Comparison of ENCODE assay signal across 21 cellular contexts in genomic region chr13:48939728-48940127, GRCh38. TPM values are rescaled to one million over a fixed set of nuclear protein-coding genes. Genes with fewer than 3 reads are reported as not detected.
DNase-seq lines count a peak whose midpoint lies in the region; ATAC-seq, FAIRE-seq and TF ChIP-seq lines count a peak whose summit lies in the region.
"Had no signal": no experiment of that assay in that cellular context is flagged by ENCODE, and none has a peak within 500 bp of the region (broad histone marks: within the 10 kb centered on the region; RNA-seq: fewer than 3 reads in every experiment).

No MANE protein-coding gene starts in this region.

- intact Hi-C loops in activated naive CD4-positive, alpha-beta T cell treated with anti-CD3 and anti-CD28 coated beads for 36 hours (cut with micrococcal nuclease): no loop called here
- intact Hi-C loops in activated CD4-positive, alpha-beta memory T cell treated with anti-CD3 and anti-CD28 coated beads for 36 hours (cut with micrococcal nuclease): no loop called here
- intact Hi-C loops in K562 (cut with micrococcal nuclease) (no loop called here), Caco-2 (cut with micrococcal nuclease; ENCODE audit: unreplicated experiment) (no loop called here)

- H3K4me1 ChIP-seq in K562 (replicated peaks in 1 of 2; ENCODE audit: control insufficient read depth in 2 of 2, insufficient read depth in 2 of 2, low read length in 2 of 2) (peaks cover 0 to 15% of the 10 kb centered on the region in 2 experiments; a peak in 3 of 5 replicates), foreskin keratinocyte (no peaks in the 10 kb centered on the region), Caco-2 (peaks cover 15% of the 10 kb centered on the region)
- H3K4me1 ChIP-seq: A549 had no signal

- TF ChIP-seq EP300 in K562 (IDR thresholded peaks at IDR 0.05; ENCODE audit: low read length): no peak

- BruUV-seq in K562 (replicated peaks; lab: Mats Ljungman, UMichigan): no TSS peak
- BruUV-seq in Caco-2 (replicated peaks; lab: Mats Ljungman, UMichigan): no TSS peak

- no peak overlapping the region for H3K4me2 ChIP-seq in K562 (ENCODE audit: insufficient read depth, low read length)
- H3K4me2 ChIP-seq: A549, GM23338 had no signal

- H3K27ac ChIP-seq in K562 (ENCODE audit: extremely low read depth, low read depth, low read length): no peak overlapping the region
- no peak overlapping the region for H3K27ac ChIP-seq in foreskin keratinocyte
- H3K27ac ChIP-seq: 22Rv1, A549, C4-2B had no signal

- H3K27ac Mint-ChIP-seq in activated naive CD4-positive, alpha-beta T cell treated with anti-CD3 and anti-CD28 coated beads for 36 hours: no peak overlapping the region
- no peak overlapping the region for H3K27ac Mint-ChIP-seq in activated CD4-positive, alpha-beta memory T cell treated with anti-CD3 and anti-CD28 coated beads for 36 hours
- no peak overlapping the region for H3K27ac Mint-ChIP-seq in Caco-2 (ENCODE audit: unreplicated experiment)
- H3K27ac Mint-ChIP-seq: CD4-positive, alpha-beta T cell; GM23338 had no signal

- 0 out of 2 replicates have a peak overlapping the region, but pooled peaks have one; percentile 31 for H2AFZ ChIP-seq in K562 (ENCODE audit: low read depth, low read length)
- H2AFZ ChIP-seq: GM23338 had no signal

- no peaks in the 10 kb centered on the region for H3K9me3 Mint-ChIP-seq in activated naive CD4-positive, alpha-beta T cell treated with anti-CD3 and anti-CD28 coated beads for 36 hours
- no peaks in the 10 kb centered on the region for H3K9me3 Mint-ChIP-seq in activated CD4-positive, alpha-beta memory T cell treated with anti-CD3 and anti-CD28 coated beads for 36 hours
- H3K9me3 Mint-ChIP-seq in Caco-2 (ENCODE audit: unreplicated experiment): no peaks in the 10 kb centered on the region
- H3K9me3 Mint-ChIP-seq: CD4-positive, alpha-beta T cell; GM23338 had no signal

- H3K36me3 Mint-ChIP-seq in activated naive CD4-positive, alpha-beta T cell treated with anti-CD3 and anti-CD28 coated beads for 36 hours (ENCODE audit: low read depth): no peaks in the 10 kb centered on the region
- no peaks in the 10 kb centered on the region for H3K36me3 Mint-ChIP-seq in activated CD4-positive, alpha-beta memory T cell treated with anti-CD3 and anti-CD28 coated beads for 36 hours
- no peaks in the 10 kb centered on the region for H3K36me3 Mint-ChIP-seq in Caco-2 (ENCODE audit: insufficient read depth, unreplicated experiment)

- CTCF ChIA-PET in activated naive CD4-positive, alpha-beta T cell treated with anti-CD3 and anti-CD28 coated beads for 36 hours (lab: Charles Lee): no interaction called here
- CTCF ChIA-PET in activated CD4-positive, alpha-beta memory T cell treated with anti-CD3 and anti-CD28 coated beads for 36 hours (lab: Charles Lee): interaction anchor here (1.0 kb wide), 1 partner anchor 33 kb away, joined by 3 read pairs; no protein-coding TSS in a partner anchor
- CTCF ChIA-PET in K562 (lab: Yijun Ruan, JAX; ENCODE audit: low intra/inter-chr PET ratio) (no interaction called here), Caco-2 (lab: Charles Lee) (no interaction called here)

- no peaks in the 10 kb centered on the region for H3K79me2 ChIP-seq in K562 (ENCODE audit: control insufficient read depth, insufficient read depth, low read length)

- peaks cover 10% of the 10 kb centered on the region for H3K4me1 Mint-ChIP-seq in activated naive CD4-positive, alpha-beta T cell treated with anti-CD3 and anti-CD28 coated beads for 36 hours (ENCODE audit: low read depth)
- peaks cover 13% of the 10 kb centered on the region for H3K4me1 Mint-ChIP-seq in activated CD4-positive, alpha-beta memory T cell treated with anti-CD3 and anti-CD28 coated beads for 36 hours (ENCODE audit: low read depth)
- peaks cover 7% of the 10 kb centered on the region for H3K4me1 Mint-ChIP-seq in Caco-2 (ENCODE audit: low read depth, unreplicated experiment)

- TF ChIP-seq CTCF in K562 (IDR thresholded peaks at IDR 0.05 in 2 of 3, conservative IDR thresholded peaks at IDR 0.05 in 1 of 3; ENCODE audit: insufficient read depth in 2 of 3, low read depth in 1 of 3, low read length in 3 of 3) (no peak), foreskin keratinocyte (conservative IDR thresholded peaks at IDR 0.05) (no peak), Caco-2 (IDR thresholded peaks at IDR 0.05; ENCODE audit: insufficient read depth in 1 of 2, low read depth in 1 of 2, low read length in 1 of 2, severe bottlenecking in 1 of 2, unreplicated experiment in 1 of 2) (no peak)

- 17% methylated on average over 2 of the region's 2 CpGs for WGBS in K562 (ENCODE audit: insufficient coverage, low coverage, missing lambda C conversion rate)

- H3K27me3 Mint-ChIP-seq in activated naive CD4-positive, alpha-beta T cell treated with anti-CD3 and anti-CD28 coated beads for 36 hours (ENCODE audit: low read depth): no peaks in the 10 kb centered on the region
- H3K27me3 Mint-ChIP-seq in activated CD4-positive, alpha-beta memory T cell treated with anti-CD3 and anti-CD28 coated beads for 36 hours: no peaks in the 10 kb centered on the region
- H3K27me3 Mint-ChIP-seq in Caco-2 (ENCODE audit: insufficient read depth, unreplicated experiment): peaks cover 2% of the 10 kb centered on the region
- H3K27me3 Mint-ChIP-seq: CD4-positive, alpha-beta T cell had no signal

- in situ Hi-C loops in K562 (cut with MboI): no loop called here

- H3K9me3 ChIP-seq in K562 (replicated peaks; ENCODE audit: control insufficient read depth, insufficient read depth, low read depth, low read length) (no peaks in the 10 kb centered on the region), Caco-2 (no peaks in the 10 kb centered on the region; the same call in 1 of the 2 replicates)
- H3K9me3 ChIP-seq: A549 had no signal

- no peaks in the 10 kb centered on the region for H3K9me1 ChIP-seq in K562 (ENCODE audit: control insufficient read depth, insufficient read depth, low read length)

- H3K4me3 ChIP-seq in K562 (no peak overlapping the region), Caco-2 (ENCODE audit: low read depth, low read length) (no peak overlapping the region)
- H3K4me3 ChIP-seq: A549, GM23338 had no signal

- TF ChIP-seq POLR2A in K562 (conservative IDR thresholded peaks at IDR 0.05): no peak

- no peak for FAIRE-seq in K562 (lab: Jason Lieb, UNC)
- FAIRE-seq: A549, GM12892, GM18507, H54 had no signal

- H3K27me3 ChIP-seq in K562 (ENCODE audit: control insufficient read depth in 2 of 2, insufficient read depth in 2 of 2, low read length in 2 of 2): no peaks in the 10 kb centered on the region
- H3K27me3 ChIP-seq in foreskin keratinocyte: no peaks in the 10 kb centered on the region
- no peaks in the 10 kb centered on the region for H3K27me3 ChIP-seq in Caco-2 (replicated peaks; ENCODE audit: control insufficient read depth, insufficient read depth, low read length)

- H4K20me1 ChIP-seq in K562 (replicated peaks; ENCODE audit: control insufficient read depth, insufficient read depth, low read length): no peaks in the 10 kb centered on the region

- peak; percentile 82 to 90 for ATAC-seq in activated CD4-positive, CD25-positive, alpha-beta regulatory T cell treated with anti-CD3 and anti-CD28 coated beads, Interleukin-2, amount 50 U/mL, for 24 hours
- ATAC-seq in K562 (no peak), foreskin keratinocyte (no peak)
- ATAC-seq: A549, GM23338 had no signal

- no peak overlapping the region for H3K4me3 Mint-ChIP-seq in activated naive CD4-positive, alpha-beta T cell treated with anti-CD3 and anti-CD28 coated beads for 36 hours
- H3K4me3 Mint-ChIP-seq in activated CD4-positive, alpha-beta memory T cell treated with anti-CD3 and anti-CD28 coated beads for 36 hours: no peak overlapping the region
- H3K4me3 Mint-ChIP-seq in Caco-2 (ENCODE audit: unreplicated experiment): no peak overlapping the region
- H3K4me3 Mint-ChIP-seq: CD4-positive, alpha-beta T cell; GM23338 had no signal

- H3K36me3 ChIP-seq in K562 (ENCODE audit: control insufficient read depth, insufficient read depth, low read length) (no peaks in the 10 kb centered on the region), Caco-2 (ENCODE audit: control insufficient read depth, insufficient read depth, low read length) (no peaks in the 10 kb centered on the region)

- no peak overlapping the region for H3K9ac ChIP-seq in K562 (ENCODE audit: insufficient read depth in 1 of 2, low read depth in 2 of 2, low read length in 2 of 2)

- TF ChIP-seq RAD21 in K562 (CRISPR knock-in tag; conservative IDR thresholded peaks at IDR 0.05 in 1 of 2, IDR thresholded peaks at IDR 0.05 in 1 of 2): no peak

- POLR2A ChIA-PET in activated CD4-positive, alpha-beta memory T cell treated with anti-CD3 and anti-CD28 coated beads for 36 hours (lab: Charles Lee): no interaction called here
- POLR2A ChIA-PET in K562 (lab: Yijun Ruan, JAX): no interaction called here
- POLR2A ChIA-PET in Caco-2 (lab: Charles Lee): no interaction called here

- DNase-seq in activated CD4-positive, CD25-positive, alpha-beta regulatory T cell treated with anti-CD3 and anti-CD28 coated beads, Interleukin-2, amount 50 U/mL, for 72 hours: no peak
- DNase-seq in activated naive CD4-positive, alpha-beta T cell treated with anti-CD3 and anti-CD28 coated beads for 36 hours: peak; percentile 14
- no peak for DNase-seq in activated naive CD4-positive, alpha-beta T cell treated with Interleukin-2 at 50 U/mL for 16 hours
- DNase-seq in activated CD4-positive, alpha-beta memory T cell treated with anti-CD3 and anti-CD28 coated beads for 36 hours: peak; percentile 12
- DNase-seq in K562 (ENCODE audit: extremely low read depth in 1 of 4, low spot score in 3 of 4): no peak
- no peak for DNase-seq in foreskin keratinocyte
- no peak for DNase-seq in Caco-2
- DNase-seq: AML-193; CD4-positive, alpha-beta T cell; DMS153; DMS79; GDM1; HCEC 1CT had no signal

RNA-seq across cellular contexts. Expression of gene FNDC3A, which starts 36.0 kb away (rescaled TPM):
- 10 to 100 TPM; 17.1 to 18.3 TPM for total RNA-seq in activated naive CD4-positive, alpha-beta T cell treated with anti-CD3 and anti-CD28 coated beads for 36 hours
- 10 to 100 TPM; 21.1 to 21.6 TPM for total RNA-seq in activated CD4-positive, alpha-beta memory T cell treated with anti-CD3 and anti-CD28 coated beads for 36 hours
- 25.8 and 55.1 TPM in 2 replicates for total RNA-seq in K562 (2011; cell fraction: chromatin; rRNA removed; ENCODE audit: low replicate concordance)
- 9.5 and 12.5 TPM in 2 replicates for total RNA-seq in K562 (2011; cell fraction: nucleolus; rRNA removed)
- 21.5 and 32.2 TPM in 2 replicates for total RNA-seq in K562 (2011; cell fraction: nucleoplasm; rRNA removed)
- 8.3 TPM in 2 replicates for total RNA-seq in K562 (2014; rRNA removed)
- 17.0 and 19.1 TPM in 2 replicates for total RNA-seq in K562 (2014; rRNA removed; fragmentation: Illumina TruSeq; extraction: Trizol)
- total RNA-seq in K562 (2015; rRNA removed; fragmentation: Illumina TruSeq; extraction: Trizol): 18.2 and 21.4 TPM in 2 replicates
- total RNA-seq in K562 (2021): 13.5 TPM in 2 replicates
- polyA plus RNA-seq in K562 (2011; rRNA removed): 18.9 and 22.0 TPM in 2 replicates
- polyA plus RNA-seq in K562 (2011; cell fraction: cytosol; rRNA removed): 7.2 and 12.3 TPM in 2 replicates
- polyA plus RNA-seq in K562 (2011; cell fraction: nucleus; rRNA removed): 17.2 and 24.4 TPM in 2 replicates
- polyA plus RNA-seq in K562 (2012): 9.7 and 17.6 TPM in 2 replicates
- polyA plus RNA-seq in K562 (2014; fragmentation: Illumina TruSeq; extraction: Trizol): 12.6 and 16.7 TPM in 2 replicates
- 1 to 10 TPM; 4.1 to 5.9 TPM for polyA plus RNA-seq in K562 (2014; fragmentation: Nextera tagmentation; extraction: Ambion mirVana)
- polyA plus RNA-seq in K562 (2014; rRNA removed): 10.4 and 11.2 TPM in 2 replicates
- polyA minus RNA-seq in K562 (2011; rRNA and poly(A)+ RNA removed): 44.8 and 45.6 TPM in 2 replicates
- polyA minus RNA-seq in K562 (2011; cell fraction: cytosol; rRNA and poly(A)+ RNA removed): 9.2 and 11.3 TPM in 2 replicates
- 15.2 and 27.9 TPM in 2 replicates for polyA minus RNA-seq in K562 (2011; cell fraction: nucleus; rRNA and poly(A)+ RNA removed)
- 29.4 and 34.9 TPM in 2 replicates for total RNA-seq in foreskin keratinocyte
- polyA plus RNA-seq in foreskin keratinocyte: 5.2 and 5.4 TPM in 2 replicates
- 32.5 and 33.3 TPM in 2 replicates for total RNA-seq in Caco-2 (2022)

Comparison
In these comparisons a context has a peak if more than half of its experiments do, and no peak if none do; other contexts are left out.
1. DNase-seq: peak in activated naive CD4-positive, alpha-beta T cell treated with anti-CD3 and anti-CD28 coated beads for 36 hours (single experiment) and activated CD4-positive, alpha-beta memory T cell treated with anti-CD3 and anti-CD28 coated beads for 36 hours (single experiment); none in activated CD4-positive, CD25-positive, alpha-beta regulatory T cell treated with anti-CD3 and anti-CD28 coated beads, Interleukin-2, amount 50 U/mL, for 72 hours (single experiment), activated naive CD4-positive, alpha-beta T cell treated with Interleukin-2 at 50 U/mL for 16 hours (single experiment), K562 (0 of 4), foreskin keratinocyte (0 of 2) and Caco-2 (0 of 2).
2. ATAC-seq: peak in activated CD4-positive, CD25-positive, alpha-beta regulatory T cell treated with anti-CD3 and anti-CD28 coated beads, Interleukin-2, amount 50 U/mL, for 24 hours (2 of 2); none in K562 (single experiment) and foreskin keratinocyte (single experiment).